In the genomic region with DNA sequence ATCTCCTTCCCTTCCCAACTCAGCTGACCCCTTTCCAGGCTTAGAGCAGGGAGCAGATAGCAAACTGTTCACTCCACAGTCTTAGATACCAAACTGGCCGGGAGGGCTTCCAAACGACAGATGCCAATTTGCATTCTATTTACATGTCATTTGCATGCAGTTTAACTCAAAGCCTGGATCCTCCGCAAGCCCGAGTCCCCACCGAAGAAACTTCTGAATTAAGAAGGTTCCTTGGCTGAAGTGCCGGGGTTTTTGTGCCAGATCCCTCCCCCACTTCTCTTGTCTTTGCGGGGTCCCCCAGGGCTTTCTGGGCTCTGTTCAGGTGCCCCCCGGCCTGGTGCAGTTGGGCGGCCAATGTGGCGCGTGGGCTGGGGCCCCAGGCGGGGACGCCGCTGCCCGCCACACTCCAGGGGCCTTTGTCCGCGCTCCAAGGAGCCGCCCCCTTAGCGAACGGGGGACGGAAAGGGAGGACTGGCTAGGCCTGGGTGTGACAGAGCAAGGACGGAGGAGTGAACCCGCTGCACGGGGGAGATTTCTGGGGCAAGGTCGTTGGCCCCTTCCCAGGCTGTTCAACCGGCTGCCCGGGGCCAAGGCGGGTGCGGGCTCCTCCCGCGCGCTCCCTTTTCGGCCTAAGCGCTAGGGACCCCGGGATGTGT, we compare ENCODE assay signal across 8 cellular contexts. TPM values are rescaled to one million over a fixed set of nuclear protein-coding genes. Genes with fewer than 3 reads are reported as not detected.
A peak's percentile ranks its signal among the peaks of the same experiment; 100 is the strongest.
DNase-seq lines count a peak whose midpoint lies in the region; ATAC-seq, FAIRE-seq and TF ChIP-seq lines count a peak whose summit lies in the region.

No MANE protein-coding gene starts in this region.

- peak overlapping the region; percentile 68 for H3K4me3 Mint-ChIP-seq in chondrocyte (ENCODE audit: unreplicated experiment)

- no peak overlapping the region for H3K27ac Mint-ChIP-seq in chondrocyte (ENCODE audit: unreplicated experiment)

- DNase-seq in AG10803 (ENCODE audit: low read depth) (no peak), NAMALWA (ENCODE audit: low spot score) (peak; percentile 40), chondrocyte (ENCODE audit: low spot score) (no peak), medulla oblongata (ENCODE audit: extremely low spot score) (peak; percentile 90), tibial artery (peak in 1 of 2 donors; percentile 35), GM19239 (ENCODE audit: insufficient read length, low spot score) (no peak), T-helper 9 cell (no peak)

- H3K36me3 ChIP-seq in tibial artery, result no peaks in the 10 kb centered on the region

- H3K27ac ChIP-seq in tibial artery, result no peak overlapping the region

- H3K27me3 ChIP-seq in tibial artery, result peaks cover 0 to 37% of the 10 kb centered on the region in 2 donors

- H3K4me3 ChIP-seq in AG10803 (ENCODE audit: low read length) (peak overlapping the region; percentile 45), tibial artery (peak overlapping the region; percentile 49 to 59)

- H3K4me1 Mint-ChIP-seq in chondrocyte (ENCODE audit: low read depth), result peaks cover 19% of the 10 kb centered on the region

- H3K27me3 Mint-ChIP-seq in chondrocyte (ENCODE audit: low read depth), result peaks cover 8% of the 10 kb centered on the region

- intact Hi-C loops in tibial artery (cut with DNase I; ENCODE audit: low total_unique reads), result loop anchor here (5.0 to 10.0 kb wide), 3 partner anchors 131 to 219 kb away; partner anchors contain the start of genes IQCK and KNOP1

- FAIRE-seq in GM19239 (lab: Jason Lieb, UNC), result no peak

- no peaks in the 10 kb centered on the region for H3K9me3 ChIP-seq in tibial artery

- no peaks in the 10 kb centered on the region for H3K9me3 Mint-ChIP-seq in chondrocyte (ENCODE audit: low read depth)

- peaks cover 0 to 36% (median 31%) of the 10 kb centered on the region in 4 donors for H3K4me1 ChIP-seq in tibial artery

- TF ChIP-seq CTCF in AG10803 (conservative IDR thresholded peaks at IDR 0.05; ENCODE audit: low read length) (no peak), chondrocyte (IDR thresholded peaks at IDR 0.05) (no peak), tibial artery (IDR thresholded peaks at IDR 0.05) (no peak)

- no peaks in the 10 kb centered on the region for H3K36me3 Mint-ChIP-seq in chondrocyte (ENCODE audit: low read depth)

- no peak for ATAC-seq in GM19463 (IDR thresholded peaks at IDR 0.05; ENCODE audit: unreplicated experiment)

RNA-seq across cellular contexts. Expression of gene GPRC5B, which starts 1.2 kb away (rescaled TPM):
- 1.9 to 2.2 TPM (median 2.1 TPM) in 3 replicates for total RNA-seq in chondrocyte

Comparison
In these comparisons a context has a peak if more than half of its experiments do, and no peak if none do; other contexts are left out.
1. DNase-seq: peak in NAMALWA (single experiment) and medulla oblongata (single experiment); none in AG10803 (single experiment), chondrocyte (single experiment), GM19239 (single experiment) and T-helper 9 cell (single experiment).